ENCODE assay signal across 13 cellular contexts in the genomic region with DNA sequence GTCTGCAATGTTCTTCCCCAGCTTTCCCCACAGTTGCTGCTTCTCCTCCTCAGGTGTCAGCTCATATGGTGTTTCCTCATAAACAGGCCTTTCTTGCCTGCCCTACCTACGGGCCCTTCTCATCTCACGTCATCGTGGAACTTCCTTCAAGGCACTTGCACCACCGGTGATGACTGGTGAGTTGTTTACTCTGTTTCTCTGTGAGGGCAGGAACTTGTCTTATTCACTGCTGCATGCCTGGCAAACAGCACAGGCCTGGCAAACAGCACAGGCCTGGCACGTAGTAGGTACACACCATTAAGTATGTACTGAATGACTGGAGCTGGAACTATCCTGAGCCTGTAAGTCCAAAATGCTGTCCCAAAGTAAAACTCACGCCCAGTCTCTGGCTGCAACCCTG. TPM values are rescaled to one million over a fixed set of nuclear protein-coding genes. Genes with fewer than 3 reads are reported as not detected.
DNase-seq lines count a peak whose midpoint lies in the region; ATAC-seq and TF ChIP-seq lines count a peak whose summit lies in the region.
"Had no signal": no experiment of that assay in that cellular context is flagged by ENCODE, and none has a peak within 500 bp of the region (broad histone marks: within the 10 kb centered on the region; RNA-seq: fewer than 3 reads in every experiment).

No MANE protein-coding gene starts in this region.

- H3K4me3 ChIP-seq in AG04450 (ENCODE audit: low read depth, low read length) (no peak overlapping the region), lung (no peak overlapping the region)

- CTCF ChIA-PET in AG04450 (lab: Charles Lee): interaction anchor here (0.7 to 3.2 kb wide), 2 partner anchors 9 to 24 kb away, joined by 3 to 22 read pairs; no protein-coding TSS in a partner anchor

- WGBS in lung, 2 donors: 43 to 46% methylated on average over 6 of the region's 6 CpGs

- H3K36me3 Mint-ChIP-seq in activated naive CD4-positive, alpha-beta T cell treated with anti-CD3 and anti-CD28 coated beads, Interleukin-2, amount 50 U/mL, for 72 hours: peaks cover 0 to 20% of the 10 kb centered on the region in 2 donors

- H3K27me3 ChIP-seq in AG04450 (ENCODE audit: control insufficient read depth, insufficient read depth, low read length) (no peaks in the 10 kb centered on the region), lung (ENCODE audit: control insufficient read depth, insufficient read depth) (no peaks in the 10 kb centered on the region)
- H3K27me3 ChIP-seq: foreskin keratinocyte had no signal

- TF ChIP-seq CTCF in AG04450 (IDR thresholded peaks at IDR 0.05; ENCODE audit: low read depth, low read length) (no peak), lung (IDR thresholded peaks at IDR 0.05; ENCODE audit: control extremely low read depth, extremely low read depth) (no peak)

- peaks cover 0 to 44% of the 10 kb centered on the region in 2 donors for H3K36me3 ChIP-seq in lung (ENCODE audit: control insufficient read depth in 2 of 2, insufficient read depth in 2 of 2, low read length in 2 of 2)

- DNase-seq in AG04450 (ENCODE audit: low read depth, low spot score): no peak
- peak; percentile 29 for DNase-seq in HT1080 (ENCODE audit: low read depth)
- DNase-seq in activated naive CD4-positive, alpha-beta T cell treated with anti-CD3 and anti-CD28 coated beads, Interleukin-2, amount 50 U/mL, for 72 hours (ENCODE audit: low spot score in 2 of 2): no peak
- peak; percentile 53 for DNase-seq in lung (ENCODE audit: low spot score)
- DNase-seq in NCI-H1105 treated with DMSO at 0.1 percent for 48 hours (lab: John Stamatoyannopoulos, UW): no peak
- no peak for DNase-seq in NCI-H748 treated with DMSO at 0.1 percent for 48 hours (lab: John Stamatoyannopoulos, UW)
- no peak for DNase-seq in occipital lobe (lab: John Stamatoyannopoulos, UW)
- DNase-seq: foreskin keratinocyte, mesendoderm, NCI-H1092, small intestine had no signal

- ATAC-seq in activated naive CD4-positive, alpha-beta T cell treated with anti-CD3 and anti-CD28 coated beads, Interleukin-2, amount 50 U/mL, for 72 hours: peak; percentile 63 to 75
- ATAC-seq in lung (ENCODE audit: insufficient read depth, low FRiP score): no peak
- ATAC-seq in GM19397 (IDR thresholded peaks at IDR 0.05; ENCODE audit: unreplicated experiment): no peak
- ATAC-seq: foreskin keratinocyte had no signal

- no peaks in the 10 kb centered on the region for H3K9me3 Mint-ChIP-seq in activated naive CD4-positive, alpha-beta T cell treated with anti-CD3 and anti-CD28 coated beads, Interleukin-2, amount 50 U/mL, for 72 hours

- POLR2A ChIA-PET in AG04450 (lab: Yijun Ruan, JAX): no interaction called here

- H3K27ac ChIP-seq in AG04450 (ENCODE audit: low read depth, low read length): peak overlapping the region; percentile 47
- peak overlapping the region in 1 of 2 donors; percentile 71 for H3K27ac ChIP-seq in lung (ENCODE audit: low read depth in 1 of 2, low read length in 1 of 2)
- H3K27ac ChIP-seq: foreskin keratinocyte had no signal

- peak overlapping the region; percentile 34 to 86 for H3K27ac Mint-ChIP-seq in activated naive CD4-positive, alpha-beta T cell treated with anti-CD3 and anti-CD28 coated beads, Interleukin-2, amount 50 U/mL, for 72 hours

- H3K9me3 ChIP-seq in AG04450 (ENCODE audit: control insufficient read depth, insufficient read depth, low read length) (no peaks in the 10 kb centered on the region), lung (ENCODE audit: control insufficient read depth in 2 of 2, insufficient read depth in 1 of 2, low read length in 1 of 2) (no peaks in the 10 kb centered on the region)

- peaks cover 0 to 6% of the 10 kb centered on the region in 2 donors for H3K4me1 ChIP-seq in lung (ENCODE audit: control insufficient read depth in 2 of 2, insufficient read depth in 2 of 2, low read length in 2 of 2)
- H3K4me1 ChIP-seq: foreskin keratinocyte had no signal

RNA-seq across cellular contexts. Expression of a gene that starts 25.8 kb away (rescaled TPM):
- 26.4 and 30.3 TPM in 2 replicates for polyA plus RNA-seq in AG04450 (2011; rRNA removed)
- 40.0 and 53.7 TPM in 2 replicates for polyA minus RNA-seq in AG04450 (2011; rRNA and poly(A)+ RNA removed)
- 19.9 and 22.3 TPM in 2 replicates for total RNA-seq in HT1080 (2014; rRNA removed; shearing (Covaris generic))
- 39.5 and 40.5 TPM in 2 replicates for polyA plus RNA-seq in HT1080 (2015; cell fraction: cytosol; rRNA removed)
- polyA plus RNA-seq in HT1080 (2015; cell fraction: nucleus; rRNA removed): 39.3 and 43.7 TPM in 2 replicates
- 10 to 100 TPM; 25.9 to 42.0 TPM for total RNA-seq in activated naive CD4-positive, alpha-beta T cell treated with anti-CD3 and anti-CD28 coated beads, Interleukin-2, amount 50 U/mL, for 72 hours
- total RNA-seq in lung: 10 to 100 TPM; 25.4 to 82.9 TPM
- polyA plus RNA-seq in lung: 10 to 100 TPM; 26.0 to 71.3 TPM
- 13.1 TPM for total RNA-seq in occipital lobe

RNA-seq across cellular contexts. Expression of a gene that starts 36.5 kb away (rescaled TPM):
- polyA plus RNA-seq in AG04450 (2011; rRNA removed) (27.2 and 42.6 TPM in 2 replicates), lung (10 to 100 TPM; 33.9 to 59.5 TPM)
- polyA minus RNA-seq in AG04450 (2011; rRNA and poly(A)+ RNA removed): 7.7 and 8.1 TPM in 2 replicates
- 23.1 and 33.5 TPM in 2 replicates for total RNA-seq in HT1080 (2014; rRNA removed; shearing (Covaris generic))
- 54.4 and 66.9 TPM in 2 replicates for polyA plus RNA-seq in HT1080 (2015; cell fraction: cytosol; rRNA removed)
- polyA plus RNA-seq in HT1080 (2015; cell fraction: nucleus; rRNA removed): 20.0 and 24.7 TPM in 2 replicates
- total RNA-seq in activated naive CD4-positive, alpha-beta T cell treated with anti-CD3 and anti-CD28 coated beads, Interleukin-2, amount 50 U/mL, for 72 hours: 1 to 10 TPM; 2.0 to 4.2 TPM
- total RNA-seq in lung (10 to 100 TPM; 31.2 to 33.5 TPM), occipital lobe (4.5 TPM)

RNA-seq across cellular contexts. Expression of a gene that starts 37.8 kb away (rescaled TPM):
- polyA plus RNA-seq in AG04450 (2011; rRNA removed) (50.8 and 63.6 TPM in 2 replicates), lung (10 to 100 TPM; 47.0 to 70.6 TPM)
- polyA minus RNA-seq in AG04450 (2011; rRNA and poly(A)+ RNA removed): 17.9 and 35.4 TPM in 2 replicates
- total RNA-seq in HT1080 (2014; rRNA removed; shearing (Covaris generic)): 13.4 and 13.6 TPM in 2 replicates
- polyA plus RNA-seq in HT1080 (2015; cell fraction: cytosol; rRNA removed): 51.5 and 64.1 TPM in 2 replicates
- polyA plus RNA-seq in HT1080 (2015; cell fraction: nucleus; rRNA removed): 16.6 and 18.6 TPM in 2 replicates
- total RNA-seq in activated naive CD4-positive, alpha-beta T cell treated with anti-CD3 and anti-CD28 coated beads, Interleukin-2, amount 50 U/mL, for 72 hours: 10 to 100 TPM; 34.3 to 34.6 TPM
- total RNA-seq in lung (10 to 100 TPM; 10.7 to 42.6 TPM), occipital lobe (3.1 TPM)

RNA-seq across cellular contexts. Expression of a gene that starts 53.7 kb away (rescaled TPM):
- polyA plus RNA-seq in AG04450 (2011; rRNA removed): 1.3 and 1.7 TPM in 2 replicates
- 1.6 and 2.2 TPM in 2 replicates for polyA minus RNA-seq in AG04450 (2011; rRNA and poly(A)+ RNA removed)
- total RNA-seq in HT1080 (2014; rRNA removed; shearing (Covaris generic)): 0.88 and 2.6 TPM in 2 replicates
- 0.21 and 0.53 TPM in 2 replicates for polyA plus RNA-seq in HT1080 (2015; cell fraction: cytosol; rRNA removed)
- 7.3 and 7.5 TPM in 2 replicates for polyA plus RNA-seq in HT1080 (2015; cell fraction: nucleus; rRNA removed)
- total RNA-seq in activated naive CD4-positive, alpha-beta T cell treated with anti-CD3 and anti-CD28 coated beads, Interleukin-2, amount 50 U/mL, for 72 hours: 10 to 100 TPM in 1 of 2 donors, 1 to 10 TPM in 1; 4.4 to 47.1 TPM
- 10 to 100 TPM; 13.5 to 16.6 TPM for total RNA-seq in lung
- 1 to 10 TPM; 9.0 to 9.9 TPM for polyA plus RNA-seq in lung
- 3.0 TPM for total RNA-seq in occipital lobe
- polyA plus RNA-seq: CD14-positive monocyte had no signal

Comparison
In these comparisons a context has a peak if more than half of its experiments do, and no peak if none do; other contexts are left out.
1. DNase-seq: peak in HT1080 (single experiment) and lung (single experiment); none in AG04450 (single experiment), activated naive CD4-positive, alpha-beta T cell treated with anti-CD3 and anti-CD28 coated beads, Interleukin-2, amount 50 U/mL, for 72 hours (0 of 2), NCI-H1105 treated with DMSO at 0.1 percent for 48 hours (single experiment), NCI-H748 treated with DMSO at 0.1 percent for 48 hours (single experiment) and occipital lobe (single experiment).
2. ATAC-seq: peak in activated naive CD4-positive, alpha-beta T cell treated with anti-CD3 and anti-CD28 coated beads, Interleukin-2, amount 50 U/mL, for 72 hours (2 of 2); none in lung (single experiment) and GM19397 (single experiment).